In the genomic region with DNA sequence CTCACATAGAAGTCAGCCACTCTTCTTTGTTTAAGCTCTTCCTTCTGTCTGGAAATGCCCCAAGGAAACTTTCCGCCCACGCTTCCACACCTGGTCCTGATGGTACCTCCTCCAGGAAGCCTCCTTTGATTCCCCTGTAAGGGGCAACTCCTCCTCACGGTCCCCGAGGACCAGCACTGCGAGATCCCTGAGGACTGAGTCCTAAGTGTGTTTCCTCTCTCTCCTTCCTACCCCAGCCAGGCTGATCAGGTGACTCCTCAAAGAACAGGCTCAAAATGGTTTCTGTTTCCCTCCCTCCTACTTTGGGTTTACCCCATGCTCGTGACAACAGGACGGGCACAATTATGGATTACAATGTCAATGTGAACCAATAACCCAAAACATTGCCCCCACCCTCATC, we compare ENCODE assay signal across 16 cellular contexts.
DNase-seq lines count a peak whose midpoint lies in the region; ATAC-seq and TF ChIP-seq lines count a peak whose summit lies in the region.
"Had no signal": no experiment of that assay in that cellular context is flagged by ENCODE, and none has a peak within 500 bp of the region (broad histone marks: within the 10 kb centered on the region; RNA-seq: fewer than 3 reads in every experiment).

No MANE protein-coding gene starts in this region.

- BruUV-seq in PC-3 (replicated peaks; lab: Mats Ljungman, UMichigan): TSS peak; percentile 24

- no peak for ATAC-seq in PC-3
- peak; percentile 47 for ATAC-seq in sciatic nerve
- ATAC-seq: T-helper 17 cell had no signal

- H3K27ac ChIP-seq in PC-3 (ENCODE audit: low read length) (peak overlapping the region; percentile 96), epithelial cell of prostate (peak overlapping the region; percentile 90), transverse colon (no peak overlapping the region)
- H3K27ac ChIP-seq: Peyer's patch had no signal

- TF ChIP-seq POLR2A in transverse colon (IDR thresholded peaks at IDR 0.05): no peak

- TF ChIP-seq CTCF in PC-3 (conservative IDR thresholded peaks at IDR 0.05; ENCODE audit: low read depth, low read length): no peak
- no peak for TF ChIP-seq CTCF in transverse colon (IDR thresholded peaks at IDR 0.05)

- no peaks in the 10 kb centered on the region for H3K36me3 ChIP-seq in PC-3 (ENCODE audit: low read depth, low read length)
- H3K36me3 ChIP-seq in transverse colon: no peaks in the 10 kb centered on the region
- H3K36me3 ChIP-seq: Peyer's patch, right atrium auricular region had no signal

- H2AFZ ChIP-seq in PC-3 (ENCODE audit: low read length): peak overlapping the region; percentile 55

- H3F3A ChIP-seq in PC-3 (ENCODE audit: low read length, unreplicated experiment): peaks cover 6% of the 10 kb centered on the region

- H3K4me1 ChIP-seq in PC-3 (ENCODE audit: insufficient read depth, low read length): peaks cover 52% of the 10 kb centered on the region
- peaks cover 0 to 12% (median 4%) of the 10 kb centered on the region in 4 donors for H3K4me1 ChIP-seq in transverse colon

- intact Hi-C loops in PC-3 (cut with micrococcal nuclease) (loop anchor here (10.0 kb wide), 1 partner anchor 81 kb away; a partner anchor contains a TSS), sciatic nerve (cut with DNase I) (no loop called here), transverse colon (cut with DNase I; ENCODE audit: low total_unique reads) (no loop called here)

- H3K27me3 ChIP-seq in PC-3 (ENCODE audit: low read length): no peaks in the 10 kb centered on the region
- no peaks in the 10 kb centered on the region for H3K27me3 ChIP-seq in transverse colon
- H3K27me3 ChIP-seq: Peyer's patch, right atrium auricular region had no signal

- no peaks in the 10 kb centered on the region for H3K9me2 ChIP-seq in PC-3 (replicated peaks; ENCODE audit: low read length)

- peak; percentile 34 for DNase-seq in AG08395 (ENCODE audit: low spot score)
- DNase-seq in PC-3: no peak
- DNase-seq in epithelial cell of prostate (ENCODE audit: low read depth, low spot score): no peak
- no peak for DNase-seq in sciatic nerve (ENCODE audit: low spot score)
- no peak for DNase-seq in transverse colon
- DNase-seq in SK-N-DZ (ENCODE audit: low spot score): no peak
- DNase-seq in activated CD8-positive, alpha-beta memory T cell treated with anti-CD3 and anti-CD28 coated beads, Interleukin-2, amount 50 U/mL, for 48 hours: no peak
- DNase-seq in NCI-H226: no peak
- DNase-seq: ACHN; activated CD4-positive, alpha-beta T cell treated with anti-CD3 and anti-CD28 coated beads for 4 hours; activated T-cell treated with anti-CD3 and anti-CD28 coated beads, Interleukin-2, amount 50 U/mL, for 1 hour; kidney glomerular epithelial cell; NCI-H1048; Peyer's patch; T-helper 17 cell had no signal

- H3K4me3 ChIP-seq in PC-3 (ENCODE audit: low read length) (peak overlapping the region; percentile 30; the same call in 1 of the 2 replicates), transverse colon (no peak overlapping the region)

- H3K9ac ChIP-seq in PC-3 (ENCODE audit: low read length): peak overlapping the region; percentile 64

- peak overlapping the region; percentile 66 for H3K4me2 ChIP-seq in PC-3 (ENCODE audit: low read length)

- 41 to 68% methylated on average over 2 to 7 of the region's 7 CpGs for WGBS in transverse colon (ENCODE audit: low coverage in 1 of 2), 2 donors

- in situ Hi-C loops in transverse colon (cut with MboI; ENCODE audit: low pct_ligation_motif_present in 1 of 4, low pct_unique_long_range_greater_than_20kb in 1 of 4, low sequenced_read_pairs in 3 of 4): no loop called here

- POLR2A ChIA-PET in PC-3 (lab: Charles Lee; ENCODE audit: unreplicated experiment): no interaction called here

- CTCF ChIA-PET in PC-3 (lab: Charles Lee): interaction anchor here (0.6 kb wide), 1 partner anchor 16 kb away, joined by 3 read pairs; no protein-coding TSS in a partner anchor

- H3K79me2 ChIP-seq in PC-3 (ENCODE audit: low read length): no peaks in the 10 kb centered on the region

- H4K20me1 ChIP-seq in PC-3 (ENCODE audit: low read length): no peaks in the 10 kb centered on the region

- H3K9me3 ChIP-seq in PC-3 (ENCODE audit: low read length): no peaks in the 10 kb centered on the region
- H3K9me3 ChIP-seq in transverse colon: no peaks in the 10 kb centered on the region
- H3K9me3 ChIP-seq: Peyer's patch, right atrium auricular region had no signal

- TF ChIP-seq EP300 in transverse colon (IDR thresholded peaks at IDR 0.05; ENCODE audit: low read depth): no peak

Comparison
In these comparisons a context has a peak if more than half of its experiments do, and no peak if none do; other contexts are left out.
1. H3K27ac ChIP-seq: peak in PC-3 (single experiment) and epithelial cell of prostate (single experiment); none in transverse colon (0 of 4).